9 cellular contexts compared by ENCODE assay signal in genomic region chr10:125201108-125201524, GRCh38. TPM values are rescaled to one million over a fixed set of nuclear protein-coding genes. Genes with fewer than 3 reads are reported as not detected.
DNase-seq lines count a peak whose midpoint lies in the region; ATAC-seq and TF ChIP-seq lines count a peak whose summit lies in the region.
"Had no signal": no experiment of that assay in that cellular context is flagged by ENCODE, and none has a peak within 500 bp of the region (broad histone marks: within the 10 kb centered on the region; RNA-seq: fewer than 3 reads in every experiment).

No MANE protein-coding gene starts in this region.

- H3K36me3 Mint-ChIP-seq in stimulated activated effector memory CD8-positive, alpha-beta T cell treated with anti-CD3 and anti-CD28 coated beads, Interleukin-12 subunit alpha, Interleukin-12 subunit beta, amount 100 ng/mL, for 72 hours, result no peaks in the 10 kb centered on the region
- H3K36me3 Mint-ChIP-seq in glutamatergic neuron (ENCODE audit: unreplicated experiment), result no peaks in the 10 kb centered on the region

- CTCF ChIA-PET in RWPE1 (lab: Yijun Ruan, JAX), result interaction anchor here (0.6 to 1.0 kb wide), 3 partner anchors 10 to 345 kb away, joined by 3 read pairs; no protein-coding TSS in a partner anchor

- POLR2A ChIA-PET in RWPE1 (lab: Yijun Ruan, JAX; ENCODE audit: low non-redundant PET), result interaction anchor here (0.7 kb wide), 1 partner anchor 663 kb away, joined by 3 read pairs; no protein-coding TSS in a partner anchor

- H3K4me1 Mint-ChIP-seq in stimulated activated effector memory CD8-positive, alpha-beta T cell treated with anti-CD3 and anti-CD28 coated beads, Interleukin-12 subunit alpha, Interleukin-12 subunit beta, amount 100 ng/mL, for 72 hours, result no peaks in the 10 kb centered on the region
- peaks cover 5% of the 10 kb centered on the region for H3K4me1 Mint-ChIP-seq in glutamatergic neuron (ENCODE audit: low read depth, unreplicated experiment)
- H3K4me1 Mint-ChIP-seq: B cell had no signal

- ATAC-seq in HG02970 (IDR thresholded peaks at IDR 0.05; ENCODE audit: low FRiP score, unreplicated experiment), result peak; percentile 63
- peak; percentile 65 for ATAC-seq in stimulated activated effector memory CD8-positive, alpha-beta T cell treated with anti-CD3 and anti-CD28 coated beads, Interleukin-12 subunit alpha, Interleukin-12 subunit beta, amount 100 ng/mL, for 72 hours

- H3K9me3 Mint-ChIP-seq in stimulated activated effector memory CD8-positive, alpha-beta T cell treated with anti-CD3 and anti-CD28 coated beads, Interleukin-12 subunit alpha, Interleukin-12 subunit beta, amount 100 ng/mL, for 72 hours, result no peaks in the 10 kb centered on the region
- no peaks in the 10 kb centered on the region for H3K9me3 Mint-ChIP-seq in glutamatergic neuron (ENCODE audit: unreplicated experiment)

- no peak overlapping the region for H3K27ac ChIP-seq in RWPE1

- DNase-seq in activated CD8-positive, alpha-beta memory T cell treated with anti-CD3 and anti-CD28 coated beads for 24 hours, result peak; percentile 28
- no peak for DNase-seq in activated CD8-positive, alpha-beta memory T cell treated with anti-CD3 and anti-CD28 coated beads, Interleukin-2, amount 50 U/mL, for 48 hours
- DNase-seq in RWPE1 (ENCODE audit: low spot score) (peak; percentile 77), NAMALWA (ENCODE audit: low spot score) (no peak), glutamatergic neuron (no peak), 8988T (no peak)
- no peak for DNase-seq in stimulated activated effector memory CD8-positive, alpha-beta T cell treated with anti-CD3 and anti-CD28 coated beads, Interleukin-12 subunit alpha, Interleukin-12 subunit beta, amount 100 ng/mL, for 72 hours (ENCODE audit: low spot score in 2 of 2)

- no peak overlapping the region for H3K27ac Mint-ChIP-seq in stimulated activated effector memory CD8-positive, alpha-beta T cell treated with anti-CD3 and anti-CD28 coated beads, Interleukin-12 subunit alpha, Interleukin-12 subunit beta, amount 100 ng/mL, for 72 hours
- H3K27ac Mint-ChIP-seq in glutamatergic neuron (ENCODE audit: unreplicated experiment), result no peak overlapping the region
- H3K27ac Mint-ChIP-seq: B cell had no signal

- H3K4me3 Mint-ChIP-seq in stimulated activated effector memory CD8-positive, alpha-beta T cell treated with anti-CD3 and anti-CD28 coated beads, Interleukin-12 subunit alpha, Interleukin-12 subunit beta, amount 100 ng/mL, for 72 hours, result no peak overlapping the region
- H3K4me3 Mint-ChIP-seq in glutamatergic neuron (ENCODE audit: unreplicated experiment), result no peak overlapping the region
- H3K4me3 Mint-ChIP-seq: B cell had no signal

- TF ChIP-seq CTCF in RWPE1 (conservative IDR thresholded peaks at IDR 0.05; ENCODE audit: low read depth), result no peak
- no peak for TF ChIP-seq CTCF in glutamatergic neuron (IDR thresholded peaks at IDR 0.05; ENCODE audit: partially characterized antibody, unreplicated experiment)

- H3K27me3 Mint-ChIP-seq in glutamatergic neuron (ENCODE audit: unreplicated experiment), result peaks cover 2% of the 10 kb centered on the region

RNA-seq across cellular contexts. Expression of gene CTBP2, which starts 40.8 kb away (rescaled TPM):
- 174 TPM for total RNA-seq in glutamatergic neuron (ENCODE audit: unreplicated experiment)

Comparison
In these comparisons a context has a peak if more than half of its experiments do, and no peak if none do; other contexts are left out.
1. DNase-seq: peak in activated CD8-positive, alpha-beta memory T cell treated with anti-CD3 and anti-CD28 coated beads for 24 hours (single experiment) and RWPE1 (single experiment); none in activated CD8-positive, alpha-beta memory T cell treated with anti-CD3 and anti-CD28 coated beads, Interleukin-2, amount 50 U/mL, for 48 hours (single experiment), stimulated activated effector memory CD8-positive, alpha-beta T cell treated with anti-CD3 and anti-CD28 coated beads, Interleukin-12 subunit alpha, Interleukin-12 subunit beta, amount 100 ng/mL, for 72 hours (0 of 2), NAMALWA (single experiment), glutamatergic neuron (single experiment) and 8988T (single experiment).